Comparison of ENCODE assay signal across 25 cellular contexts in genomic region chr17:63163158-63163520, GRCh38.
A peak's percentile ranks its signal among the peaks of the same experiment; 100 is the strongest.
DNase-seq lines count a peak whose midpoint lies in the region; ATAC-seq, FAIRE-seq and TF ChIP-seq lines count a peak whose summit lies in the region.
"Had no signal": no experiment of that assay in that cellular context is flagged by ENCODE, and none has a peak within 500 bp of the region (broad histone marks: within the 10 kb centered on the region; RNA-seq: fewer than 3 reads in every experiment).

No MANE protein-coding gene starts in this region.

- H3K27ac ChIP-seq in CD8-positive, alpha-beta memory T cell (ENCODE audit: low read depth, low read length): no peak overlapping the region
- H3K27ac ChIP-seq: BLaER1 treated with 17β-estradiol and CSF1 and Interleukin-3, amounts not matched to agents 10 nM and 100 nM; C4-2B had no signal

- no peaks in the 10 kb centered on the region for H3K27me3 Mint-ChIP-seq in CD8-positive, alpha-beta memory T cell
- H3K27me3 Mint-ChIP-seq: CD4-positive, alpha-beta T cell had no signal

- DNase-seq in H54 (ENCODE audit: insufficient read length, low spot score) (no peak), dermis blood vessel endothelial cell (peak; percentile 23), lung microvascular endothelial cell (ENCODE audit: low read depth in 2 of 2) (peak; percentile 37 to 63), lower leg skin (ENCODE audit: low spot score in 2 of 2) (no peak)
- DNase-seq in CD8-positive, alpha-beta memory T cell: no peak
- DNase-seq: 8988T; AML-193; CD4-positive, alpha-beta T cell; CD8-positive, alpha-beta T cell; COR-L47; DMS 273 treated with DMSO at 0.1 percent for 48 hours; DMS153; DMS53; DMS79; DND-41; EL; GDM1 had no signal

- no peaks in the 10 kb centered on the region for H3K9me3 Mint-ChIP-seq in CD8-positive, alpha-beta memory T cell
- H3K9me3 Mint-ChIP-seq: CD4-positive, alpha-beta T cell; CD8-positive, alpha-beta T cell had no signal

- H3K27ac Mint-ChIP-seq in CD8-positive, alpha-beta memory T cell: no peak overlapping the region
- H3K27ac Mint-ChIP-seq: B cell; CD4-positive, alpha-beta T cell; CD8-positive, alpha-beta T cell had no signal

- CTCF ChIA-PET in CD8-positive, alpha-beta memory T cell (lab: Charles Lee): no interaction called here

- intact Hi-C loops in lower leg skin (cut with DNase I; ENCODE audit: low total_unique reads): no loop called here

- no peaks in the 10 kb centered on the region for H3K4me1 ChIP-seq in CD8-positive, alpha-beta memory T cell (ENCODE audit: insufficient read depth, low read length)
- H3K4me1 ChIP-seq: BLaER1 treated with 17β-estradiol and CSF1 and Interleukin-3, amounts not matched to agents 10 nM and 100 nM had no signal

- POLR2A ChIA-PET in CD8-positive, alpha-beta memory T cell (lab: Charles Lee): no interaction called here

- WGBS in lower leg skin, 2 donors: 84 to 97% methylated on average over 1 of the region's 1 CpG

- H3K27me3 ChIP-seq in CD8-positive, alpha-beta memory T cell (ENCODE audit: insufficient read depth, low read length, poor library complexity, severe bottlenecking): no peaks in the 10 kb centered on the region
- H3K27me3 ChIP-seq: BLaER1 treated with 17β-estradiol and CSF1 and Interleukin-3, amounts not matched to agents 10 nM and 100 nM had no signal

- no peaks in the 10 kb centered on the region for H3K36me3 ChIP-seq in CD8-positive, alpha-beta memory T cell (ENCODE audit: insufficient read depth, low read length)
- H3K36me3 ChIP-seq: BLaER1 treated with 17β-estradiol and CSF1 and Interleukin-3, amounts not matched to agents 10 nM and 100 nM had no signal

- no peak overlapping the region for H3K4me3 Mint-ChIP-seq in CD8-positive, alpha-beta memory T cell
- H3K4me3 Mint-ChIP-seq: B cell; CD4-positive, alpha-beta T cell; CD8-positive, alpha-beta T cell had no signal

- peak; percentile 30 for FAIRE-seq in H54 (lab: Jason Lieb, UNC)
- FAIRE-seq: A204.1, GM12878, GM12892, GM18507 had no signal

- TF ChIP-seq POLR2A in H54 (IDR thresholded peaks at IDR 0.05; ENCODE audit: low read depth, low read length) (no peak), lower leg skin (IDR thresholded peaks at IDR 0.05) (no peak)

- no peak for TF ChIP-seq CTCF in lower leg skin (IDR thresholded peaks at IDR 0.05)

- H3K9me3 ChIP-seq in CD8-positive, alpha-beta memory T cell (ENCODE audit: low read length): no peaks in the 10 kb centered on the region
- H3K9me3 ChIP-seq: BLaER1 treated with 17β-estradiol and CSF1 and Interleukin-3, amounts not matched to agents 10 nM and 100 nM had no signal

- no peak for ATAC-seq in HG03139 (IDR thresholded peaks at IDR 0.05; ENCODE audit: unreplicated experiment)
- ATAC-seq: CD8-positive, alpha-beta T cell; GM12878 had no signal

- no peak overlapping the region for H3K4me3 ChIP-seq in lower leg skin (ENCODE audit: low read depth, poor library complexity, severe bottlenecking)
- H3K4me3 ChIP-seq in CD8-positive, alpha-beta memory T cell (ENCODE audit: low read length): no peak overlapping the region
- H3K4me3 ChIP-seq: BLaER1 treated with 17β-estradiol and CSF1 and Interleukin-3, amounts not matched to agents 10 nM and 100 nM; GM12878 had no signal

- H3K4me1 Mint-ChIP-seq in CD8-positive, alpha-beta memory T cell: no peaks in the 10 kb centered on the region
- H3K4me1 Mint-ChIP-seq: B cell had no signal

- H3K36me3 Mint-ChIP-seq in CD8-positive, alpha-beta memory T cell: no peaks in the 10 kb centered on the region
- H3K36me3 Mint-ChIP-seq: CD8-positive, alpha-beta T cell had no signal

Comparison
In these comparisons a context has a peak if more than half of its experiments do, and no peak if none do; other contexts are left out.
1. DNase-seq: peak in dermis blood vessel endothelial cell (single experiment) and lung microvascular endothelial cell (2 of 2); none in H54 (single experiment), lower leg skin (0 of 2) and CD8-positive, alpha-beta memory T cell (0 of 5).